32 cellular contexts compared by ENCODE assay signal in genomic region chr5:144429905-144430304, GRCh38.
"Had no signal": no experiment of that assay in that cellular context is flagged by ENCODE, and none has a peak within 500 bp of the region (broad histone marks: within the 10 kb centered on the region; RNA-seq: fewer than 3 reads in every experiment).

No MANE protein-coding gene starts in this region.

- H3K27ac ChIP-seq: KMS-11 had no signal

- H3K36me3 ChIP-seq: MG63 had no signal

- H3K9me3 ChIP-seq: MG63 had no signal

- H3K4me3 ChIP-seq: MG63 had no signal

- DNase-seq: Karpas-422, Kasumi-1, KBM-7, KG1, MG63, MM.1S, MV-4-11, NCI-H1048, NCI-H1092, NCI-H1092 treated with DMSO at 0.1 percent for 48 hours, NCI-H1105, NCI-H1105 treated with DMSO at 0.1 percent for 48 hours, NCI-H1417, NCI-H1417 treated with DMSO at 0.1 percent for 48 hours, NCI-H1436, NCI-H1436 treated with DMSO at 0.1 percent for 48 hours, NCI-H146, NCI-H1694, NCI-H1694 treated with DMSO at 0.1 percent for 48 hours, NCI-H187, NCI-H187 treated with DMSO at 0.1 percent for 48 hours, NCI-H1930, NCI-H2029, NCI-H2029 treated with DMSO at 0.1 percent for 48 hours, NCI-H2081, NCI-H2081 treated with DMSO at 0.1 percent for 48 hours, NCI-H2107, NCI-H2227 treated with DMSO at 0.1 percent for 48 hours, NCI-H226, NCI-H345, NCI-H510A had no signal
